2 cellular contexts compared by ENCODE assay signal in genomic region chr1:228830954-228831481, GRCh38.
TF ChIP-seq lines count a peak whose summit lies in the region.

No MANE protein-coding gene starts in this region.

TF ChIP-seq in HEK293, 187 proteins besides CTCF, POLR2A, EP300 and RAD21 (continued from another document and continues in another):
- no peak for TF ChIP-seq HOXA7 (CRISPR knock-in tag; IDR thresholded peaks at IDR 0.05; ENCODE audit: borderline replicate concordance)
- no peak for TF ChIP-seq ZNF830 (tag by site-specific recombination; IDR thresholded peaks at IDR 0.05; ENCODE audit: low read depth)
- TF ChIP-seq WT1 (tag by site-specific recombination; IDR thresholded peaks at IDR 0.05), result peak; percentile 67
- TF ChIP-seq TRIM28 (IDR thresholded peaks at IDR 0.05; ENCODE audit: borderline replicate concordance, low read length), result 0 out of 2 replicates have a peak, but pooled peaks have one; percentile 6
- no peak for TF ChIP-seq ZNF521 (tag by site-specific recombination; IDR thresholded peaks at IDR 0.05)
- TF ChIP-seq ZNF645 (tag by site-specific recombination; IDR thresholded peaks at IDR 0.05), result no peak
- TF ChIP-seq, protein P1, sequence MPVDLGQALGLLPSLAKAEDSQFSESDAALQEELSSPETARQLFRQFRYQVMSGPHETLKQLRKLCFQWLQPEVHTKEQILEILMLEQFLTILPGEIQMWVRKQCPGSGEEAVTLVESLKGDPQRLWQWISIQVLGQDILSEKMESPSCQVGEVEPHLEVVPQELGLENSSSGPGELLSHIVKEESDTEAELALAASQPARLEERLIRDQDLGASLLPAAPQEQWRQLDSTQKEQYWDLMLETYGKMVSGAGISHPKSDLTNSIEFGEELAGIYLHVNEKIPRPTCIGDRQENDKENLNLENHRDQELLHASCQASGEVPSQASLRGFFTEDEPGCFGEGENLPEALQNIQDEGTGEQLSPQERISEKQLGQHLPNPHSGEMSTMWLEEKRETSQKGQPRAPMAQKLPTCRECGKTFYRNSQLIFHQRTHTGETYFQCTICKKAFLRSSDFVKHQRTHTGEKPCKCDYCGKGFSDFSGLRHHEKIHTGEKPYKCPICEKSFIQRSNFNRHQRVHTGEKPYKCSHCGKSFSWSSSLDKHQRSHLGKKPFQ (tag by site-specific recombination; IDR thresholded peaks at IDR 0.05), result no peak
- TF ChIP-seq ZNF501 (tag by site-specific recombination; IDR thresholded peaks at IDR 0.05), result no peak
- TF ChIP-seq ZFP37 (tag by site-specific recombination; IDR thresholded peaks at IDR 0.05), result peak; percentile 57; the same call in 1 of the 2 replicates
- peak; percentile 97 for TF ChIP-seq ZBTB20 (tag by site-specific recombination; IDR thresholded peaks at IDR 0.05)
- TF ChIP-seq, protein P2, sequence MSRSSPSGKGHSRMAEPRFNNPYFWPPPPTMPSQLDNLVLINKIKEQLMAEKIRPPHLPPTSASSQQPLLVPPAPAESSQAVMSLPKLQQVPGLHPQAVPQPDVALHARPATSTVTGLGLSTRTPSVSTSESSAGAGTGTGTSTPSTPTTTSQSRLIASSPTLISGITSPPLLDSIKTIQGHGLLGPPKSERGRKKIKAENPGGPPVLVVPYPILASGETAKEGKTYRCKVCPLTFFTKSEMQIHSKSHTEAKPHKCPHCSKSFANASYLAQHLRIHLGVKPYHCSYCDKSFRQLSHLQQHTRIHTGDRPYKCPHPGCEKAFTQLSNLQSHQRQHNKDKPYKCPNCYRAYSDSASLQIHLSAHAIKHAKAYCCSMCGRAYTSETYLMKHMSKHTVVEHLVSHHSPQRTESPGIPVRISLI (tag by site-specific recombination; IDR thresholded peaks at IDR 0.05), result no peak
- TF ChIP-seq, protein P3, sequence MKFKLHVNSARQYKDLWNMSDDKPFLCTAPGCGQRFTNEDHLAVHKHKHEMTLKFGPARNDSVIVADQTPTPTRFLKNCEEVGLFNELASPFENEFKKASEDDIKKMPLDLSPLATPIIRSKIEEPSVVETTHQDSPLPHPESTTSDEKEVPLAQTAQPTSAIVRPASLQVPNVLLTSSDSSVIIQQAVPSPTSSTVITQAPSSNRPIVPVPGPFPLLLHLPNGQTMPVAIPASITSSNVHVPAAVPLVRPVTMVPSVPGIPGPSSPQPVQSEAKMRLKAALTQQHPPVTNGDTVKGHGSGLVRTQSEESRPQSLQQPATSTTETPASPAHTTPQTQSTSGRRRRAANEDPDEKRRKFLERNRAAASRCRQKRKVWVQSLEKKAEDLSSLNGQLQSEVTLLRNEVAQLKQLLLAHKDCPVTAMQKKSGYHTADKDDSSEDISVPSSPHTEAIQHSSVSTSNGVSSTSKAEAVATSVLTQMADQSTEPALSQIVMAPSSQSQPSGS (tag by site-specific recombination; IDR thresholded peaks at IDR 0.05; ENCODE audit: low read depth), result 0 out of 2 replicates have a peak, but pooled peaks have one; percentile 14
- peak; percentile 79 for TF ChIP-seq SP7 (tag by site-specific recombination; IDR thresholded peaks at IDR 0.05)
- no peak for TF ChIP-seq GLI2 (tag by site-specific recombination; IDR thresholded peaks at IDR 0.05; ENCODE audit: borderline replicate concordance, low read depth)
- no peak for TF ChIP-seq SCRT2 (tag by site-specific recombination; IDR thresholded peaks at IDR 0.05)
- no peak for TF ChIP-seq ZBTB49 (tag by site-specific recombination; IDR thresholded peaks at IDR 0.05; ENCODE audit: low read depth)

TF ChIP-seq in HepG2, 621 proteins besides CTCF, POLR2A, EP300 and RAD21 (continued from another document and continues in another):
- TF ChIP-seq SATB2 (CRISPR knock-in tag; IDR thresholded peaks at IDR 0.05) (no peak), FOSL2 (CRISPR knock-in tag; IDR thresholded peaks at IDR 0.05) (peak; percentile 88), RXRB (CRISPR knock-in tag; IDR thresholded peaks at IDR 0.05; ENCODE audit: borderline replicate concordance) (peak; percentile 34; the same call in 1 of the 2 replicates), ZNF33A (CRISPR knock-in tag; IDR thresholded peaks at IDR 0.05; ENCODE audit: borderline replicate concordance) (0 out of 2 replicates have a peak, but pooled peaks have one; percentile 26), ZNF841 (CRISPR knock-in tag; IDR thresholded peaks at IDR 0.05; ENCODE audit: borderline replicate concordance) (no peak), GFI1 (CRISPR knock-in tag; IDR thresholded peaks at IDR 0.05; ENCODE audit: borderline replicate concordance) (no peak), HNF4G (IDR thresholded peaks at IDR 0.05; ENCODE audit: borderline replicate concordance, low read depth, low read length) (peak; percentile 26; the same call in 1 of the 2 replicates), HNF4G (CRISPR knock-in tag; IDR thresholded peaks at IDR 0.05; ENCODE audit: borderline replicate concordance, low read depth) (no peak), RARA (CRISPR knock-in tag; IDR thresholded peaks at IDR 0.05) (peak; percentile 47; the same call in 1 of the 2 replicates), JUND (CRISPR knock-in tag; IDR thresholded peaks at IDR 0.05) (no peak), SNRNP70 (IDR thresholded peaks at IDR 0.05; ENCODE audit: low read depth, low read length) (no peak), RFX1 (IDR thresholded peaks at IDR 0.05) (no peak), SOX13 (IDR thresholded peaks at IDR 0.05) (no peak; the same call in 1 of the 2 replicates), SOX13 (CRISPR knock-in tag; conservative IDR thresholded peaks at IDR 0.05 in 1 of 2, IDR thresholded peaks at IDR 0.05 in 1 of 2) (peak in 1 of 2 experiments; percentile 45; a peak in 2 of 4 replicates), SMYD3 (CRISPR knock-in tag; IDR thresholded peaks at IDR 0.05) (no peak), ZNF619 (CRISPR knock-in tag; IDR thresholded peaks at IDR 0.05) (no peak), FOXA3 (CRISPR knock-in tag; IDR thresholded peaks at IDR 0.05) (no peak), ERF (CRISPR knock-in tag; IDR thresholded peaks at IDR 0.05) (no peak), TBX2 (CRISPR knock-in tag; IDR thresholded peaks at IDR 0.05; ENCODE audit: borderline replicate concordance) (peak; percentile 53; the same call in 1 of the 2 replicates), AHR (CRISPR knock-in tag; IDR thresholded peaks at IDR 0.05) (0 out of 2 replicates have a peak, but pooled peaks have one; percentile 9), THAP11 (CRISPR knock-in tag; IDR thresholded peaks at IDR 0.05) (no peak), ZNF773 (CRISPR knock-in tag; IDR thresholded peaks at IDR 0.05; ENCODE audit: borderline replicate concordance) (no peak), ZNF510 (CRISPR knock-in tag; IDR thresholded peaks at IDR 0.05; ENCODE audit: low read depth) (no peak), SP5 (CRISPR knock-in tag; IDR thresholded peaks at IDR 0.05; ENCODE audit: borderline replicate concordance, low read depth) (no peak), FOXP1 (IDR thresholded peaks at IDR 0.05) (no peak), FOXP1 (CRISPR knock-in tag; IDR thresholded peaks at IDR 0.05) (peak; percentile 31; the same call in 1 of the 2 replicates), MED1 (CRISPR knock-in tag; IDR thresholded peaks at IDR 0.05) (peak; percentile 45; the same call in 1 of the 2 replicates), BCL6 (CRISPR knock-in tag; IDR thresholded peaks at IDR 0.05) (no peak), ELF3 (CRISPR knock-in tag; IDR thresholded peaks at IDR 0.05) (0 out of 2 replicates have a peak, but pooled peaks have one; percentile 23), ZNF883 (CRISPR knock-in tag; IDR thresholded peaks at IDR 0.05; ENCODE audit: not compliant biosample characterization) (no peak), PATZ1 (CRISPR knock-in tag; IDR thresholded peaks at IDR 0.05) (peak; percentile 48; the same call in 1 of the 2 replicates), SMAD3 (CRISPR knock-in tag; IDR thresholded peaks at IDR 0.05) (0 out of 2 replicates have a peak, but pooled peaks have one; percentile 35), NPAS2 (CRISPR knock-in tag; IDR thresholded peaks at IDR 0.05; ENCODE audit: borderline replicate concordance) (no peak), ZFY (CRISPR knock-in tag; IDR thresholded peaks at IDR 0.05) (peak; percentile 18; the same call in 1 of the 2 replicates)
- TF ChIP-seq, protein P4, sequence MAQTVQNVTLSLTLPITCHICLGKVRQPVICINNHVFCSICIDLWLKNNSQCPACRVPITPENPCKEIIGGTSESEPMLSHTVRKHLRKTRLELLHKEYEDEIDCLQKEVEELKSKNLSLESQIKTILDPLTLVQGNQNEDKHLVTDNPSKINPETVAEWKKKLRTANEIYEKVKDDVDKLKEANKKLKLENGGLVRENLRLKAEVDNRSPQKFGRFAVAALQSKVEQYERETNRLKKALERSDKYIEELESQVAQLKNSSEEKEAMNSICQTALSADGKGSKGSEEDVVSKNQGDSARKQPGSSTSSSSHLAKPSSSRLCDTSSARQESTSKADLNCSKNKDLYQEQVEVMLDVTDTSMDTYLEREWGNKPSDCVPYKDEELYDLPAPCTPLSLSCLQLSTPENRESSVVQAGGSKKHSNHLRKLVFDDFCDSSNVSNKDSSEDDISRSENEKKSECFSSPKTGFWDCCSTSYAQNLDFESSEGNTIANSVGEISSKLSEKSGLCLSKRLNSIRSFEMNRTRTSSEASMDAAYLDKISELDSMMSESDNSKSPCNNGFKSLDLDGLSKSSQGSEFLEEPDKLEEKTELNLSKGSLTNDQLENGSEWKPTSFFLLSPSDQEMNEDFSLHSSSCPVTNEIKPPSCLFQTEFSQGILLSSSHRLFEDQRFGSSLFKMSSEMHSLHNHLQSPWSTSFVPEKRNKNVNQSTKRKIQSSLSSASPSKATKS (CRISPR knock-in tag; IDR thresholded peaks at IDR 0.05), result no peak
- TF ChIP-seq, protein P5, sequence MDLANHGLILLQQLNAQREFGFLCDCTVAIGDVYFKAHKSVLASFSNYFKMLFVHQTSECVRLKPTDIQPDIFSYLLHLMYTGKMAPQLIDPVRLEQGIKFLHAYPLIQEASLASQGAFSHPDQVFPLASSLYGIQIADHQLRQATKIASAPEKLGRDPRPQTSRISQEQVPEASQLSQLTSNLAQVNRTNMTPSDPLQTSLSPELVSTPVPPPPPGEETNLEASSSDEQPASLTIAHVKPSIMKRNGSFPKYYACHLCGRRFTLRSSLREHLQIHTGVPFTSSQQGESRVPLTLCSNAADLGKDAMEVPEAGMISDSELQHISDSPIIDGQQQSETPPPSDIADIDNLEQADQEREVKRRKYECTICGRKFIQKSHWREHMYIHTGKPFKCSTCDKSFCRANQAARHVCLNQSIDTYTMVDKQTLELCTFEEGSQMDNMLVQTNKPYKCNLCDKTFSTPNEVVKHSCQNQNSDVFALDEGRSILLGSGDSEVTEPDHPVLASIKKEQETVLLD (CRISPR knock-in tag; IDR thresholded peaks at IDR 0.05; ENCODE audit: low read depth), result no peak
- TF ChIP-seq, protein P3 (CRISPR knock-in tag; IDR thresholded peaks at IDR 0.05), result peak; percentile 9; the same call in 1 of the 2 replicates
- TF ChIP-seq, protein P6, sequence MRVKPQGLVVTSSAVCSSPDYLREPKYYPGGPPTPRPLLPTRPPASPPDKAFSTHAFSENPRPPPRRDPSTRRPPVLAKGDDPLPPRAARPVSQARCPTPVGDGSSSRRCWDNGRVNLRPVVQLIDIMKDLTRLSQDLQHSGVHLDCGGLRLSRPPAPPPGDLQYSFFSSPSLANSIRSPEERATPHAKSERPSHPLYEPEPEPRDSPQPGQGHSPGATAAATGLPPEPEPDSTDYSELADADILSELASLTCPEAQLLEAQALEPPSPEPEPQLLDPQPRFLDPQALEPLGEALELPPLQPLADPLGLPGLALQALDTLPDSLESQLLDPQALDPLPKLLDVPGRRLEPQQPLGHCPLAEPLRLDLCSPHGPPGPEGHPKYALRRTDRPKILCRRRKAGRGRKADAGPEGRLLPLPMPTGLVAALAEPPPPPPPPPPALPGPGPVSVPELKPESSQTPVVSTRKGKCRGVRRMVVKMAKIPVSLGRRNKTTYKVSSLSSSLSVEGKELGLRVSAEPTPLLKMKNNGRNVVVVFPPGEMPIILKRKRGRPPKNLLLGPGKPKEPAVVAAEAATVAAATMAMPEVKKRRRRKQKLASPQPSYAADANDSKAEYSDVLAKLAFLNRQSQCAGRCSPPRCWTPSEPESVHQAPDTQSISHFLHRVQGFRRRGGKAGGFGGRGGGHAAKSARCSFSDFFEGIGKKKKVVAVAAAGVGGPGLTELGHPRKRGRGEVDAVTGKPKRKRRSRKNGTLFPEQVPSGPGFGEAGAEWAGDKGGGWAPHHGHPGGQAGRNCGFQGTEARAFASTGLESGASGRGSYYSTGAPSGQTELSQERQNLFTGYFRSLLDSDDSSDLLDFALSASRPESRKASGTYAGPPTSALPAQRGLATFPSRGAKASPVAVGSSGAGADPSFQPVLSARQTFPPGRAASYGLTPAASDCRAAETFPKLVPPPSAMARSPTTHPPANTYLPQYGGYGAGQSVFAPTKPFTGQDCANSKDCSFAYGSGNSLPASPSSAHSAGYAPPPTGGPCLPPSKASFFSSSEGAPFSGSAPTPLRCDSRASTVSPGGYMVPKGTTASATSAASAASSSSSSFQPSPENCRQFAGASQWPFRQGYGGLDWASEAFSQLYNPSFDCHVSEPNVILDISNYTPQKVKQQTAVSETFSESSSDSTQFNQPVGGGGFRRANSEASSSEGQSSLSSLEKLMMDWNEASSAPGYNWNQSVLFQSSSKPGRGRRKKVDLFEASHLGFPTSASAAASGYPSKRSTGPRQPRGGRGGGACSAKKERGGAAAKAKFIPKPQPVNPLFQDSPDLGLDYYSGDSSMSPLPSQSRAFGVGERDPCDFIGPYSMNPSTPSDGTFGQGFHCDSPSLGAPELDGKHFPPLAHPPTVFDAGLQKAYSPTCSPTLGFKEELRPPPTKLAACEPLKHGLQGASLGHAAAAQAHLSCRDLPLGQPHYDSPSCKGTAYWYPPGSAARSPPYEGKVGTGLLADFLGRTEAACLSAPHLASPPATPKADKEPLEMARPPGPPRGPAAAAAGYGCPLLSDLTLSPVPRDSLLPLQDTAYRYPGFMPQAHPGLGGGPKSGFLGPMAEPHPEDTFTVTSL (CRISPR knock-in tag; IDR thresholded peaks at IDR 0.05; ENCODE audit: borderline replicate concordance), result peak; percentile 70; the same call in 1 of the 2 replicates
